In the genomic region with DNA sequence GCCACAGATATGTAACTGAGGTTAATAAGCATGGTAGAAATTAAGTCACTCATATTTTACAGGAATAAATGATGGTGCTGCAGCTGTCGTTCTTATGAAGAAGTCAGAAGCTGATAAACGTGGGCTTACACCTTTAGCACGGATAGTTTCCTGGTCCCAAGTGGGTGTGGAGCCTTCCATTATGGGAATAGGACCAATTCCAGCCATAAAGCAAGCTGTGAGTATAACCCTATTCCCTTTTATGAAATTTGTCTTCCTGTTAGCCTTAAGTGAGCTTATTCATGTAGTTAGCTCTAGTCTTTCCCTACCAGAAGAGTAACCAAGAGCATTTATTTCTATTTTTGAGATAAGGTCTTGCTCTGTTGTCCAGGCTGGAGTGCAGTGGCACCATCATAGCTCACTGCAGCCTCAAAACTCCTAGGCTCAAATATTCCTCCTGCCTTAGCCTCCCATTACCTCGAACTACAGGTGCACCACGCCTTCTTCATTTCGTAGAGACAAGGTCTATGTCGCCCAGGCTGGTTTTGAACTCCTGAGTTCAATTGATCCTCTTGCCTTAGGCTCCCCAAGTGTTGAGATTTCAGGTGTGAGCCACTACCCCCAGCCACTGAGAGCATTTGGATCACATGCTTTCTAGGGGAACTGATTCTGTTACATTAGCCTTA, we compare ENCODE assay signal across 21 cellular contexts. TPM values are rescaled to one million over a fixed set of nuclear protein-coding genes. Genes with fewer than 3 reads are reported as not detected.
A peak's percentile ranks its signal among the peaks of the same experiment; 100 is the strongest.
DNase-seq lines count a peak whose midpoint lies in the region; ATAC-seq, FAIRE-seq and TF ChIP-seq lines count a peak whose summit lies in the region.
"Had no signal": no experiment of that assay in that cellular context is flagged by ENCODE, and none has a peak within 500 bp of the region (broad histone marks: within the 10 kb centered on the region; RNA-seq: fewer than 3 reads in every experiment).

No MANE protein-coding gene starts in this region.

- H3K27ac ChIP-seq in HepG2 (ENCODE audit: extremely low read length, insufficient read depth, low read length), result no peak overlapping the region
- H3K27ac ChIP-seq in right lobe of liver, result no peak overlapping the region
- H3K27ac ChIP-seq: dorsolateral prefrontal cortex, GM23248, suprapubic skin had no signal

- no peak overlapping the region for H2AFZ ChIP-seq in HepG2 (ENCODE audit: low read length)
- H2AFZ ChIP-seq: GM23248 had no signal

- TF ChIP-seq EP300 in HepG2 (IDR thresholded peaks at IDR 0.05; ENCODE audit: low read depth in 2 of 2, low read length in 2 of 2) (no peak), HepG2 (CRISPR knock-in tag; IDR thresholded peaks at IDR 0.05; ENCODE audit: borderline replicate concordance) (no peak)

- in situ Hi-C loops in HepG2 (cut with HindIII; ENCODE audit: extremely low pct_ligation_motif_present, low pct_unique_long_range_greater_than_20kb), result no loop called here

- peaks cover 10% of the 10 kb centered on the region; the same call in 1 of the 2 replicates for H3K4me1 ChIP-seq in HepG2 (ENCODE audit: insufficient read depth, low read length)
- peaks cover 0 to 11% (median 0%) of the 10 kb centered on the region in 4 donors for H3K4me1 ChIP-seq in right lobe of liver
- H3K4me1 ChIP-seq: suprapubic skin had no signal

- H3K36me3 ChIP-seq in HepG2 (replicated peaks in 1 of 2; ENCODE audit: control insufficient read depth in 1 of 2, insufficient read depth in 2 of 2, low read length in 2 of 2) (peaks cover 21 to 92% of the 10 kb centered on the region in 2 experiments), right lobe of liver (peaks cover 12 to 81% (median 28%) of the 10 kb centered on the region in 4 donors)

- H4K20me1 ChIP-seq in HepG2 (ENCODE audit: insufficient read depth, low read length), result peaks cover 6% of the 10 kb centered on the region; the same call in 1 of the 2 replicates

- DNase-seq in HepG2 (ENCODE audit: low spot score) (no peak), right lobe of liver (no peak), WTC11 (ENCODE audit: low spot score) (no peak), immature natural killer cell (no peak)
- no peak for DNase-seq in stimulated activated CD8-positive, alpha-beta memory T cell treated with anti-CD3 and anti-CD28 coated beads, Interleukin-4, amount 100 ng/mL, for 48 hours
- no peak for DNase-seq in activated CD4-positive, alpha-beta T cell treated with anti-CD3 and anti-CD28 coated beads for 4 hours
- no peak for DNase-seq in stimulated activated CD4-positive, alpha-beta T cell treated with anti-CD3 and anti-CD28 coated beads, Interleukin-4, amount 100 ng/mL, for 4 hours
- DNase-seq: dorsolateral prefrontal cortex, EL, GM23248, mesenchymal stem cell, NCI-H1105 treated with DMSO at 0.1 percent for 48 hours, NCI-H524 had no signal

- H3K4me3 ChIP-seq in HepG2 (replicated peaks in 1 of 3; ENCODE audit: insufficient read depth in 1 of 3, low read depth in 2 of 3, low read length in 3 of 3) (no peak overlapping the region), right lobe of liver (no peak overlapping the region)
- H3K4me3 ChIP-seq: dorsolateral prefrontal cortex, GM23248, suprapubic skin had no signal

- TF ChIP-seq CTCF in HepG2 (CRISPR knock-in tag; IDR thresholded peaks at IDR 0.05) (no peak), right lobe of liver (IDR thresholded peaks at IDR 0.05) (no peak), WTC11 (IDR thresholded peaks at IDR 0.05) (no peak)

- no peak overlapping the region for H3K4me2 ChIP-seq in HepG2 (ENCODE audit: low read depth, low read length)

- no peak overlapping the region for H3K9ac ChIP-seq in HepG2 (ENCODE audit: insufficient read depth, low read depth, low read length)
- H3K9ac ChIP-seq: GM23248 had no signal

- peaks cover 8% of the 10 kb centered on the region for H3K79me2 ChIP-seq in HepG2 (ENCODE audit: insufficient read depth, low read length)

- POLR2A ChIA-PET in HepG2 (lab: Yijun Ruan, JAX), result interaction anchor here (1.9 to 4.3 kb wide), 2 partner anchors 13 to 15 kb away, joined by 11 to 29 read pairs; partner anchors contain the start of genes ACAT2, MRPL18 and TCP1
- POLR2A ChIA-PET in WTC11 (lab: Charles Lee), result no interaction called here

- no peak; the same call in 2 of the 3 replicates for ATAC-seq in HepG2
- ATAC-seq in right lobe of liver, result no peak
- no peak for ATAC-seq in WTC11
- ATAC-seq in HG03354 (IDR thresholded peaks at IDR 0.05; ENCODE audit: poor library complexity, severe bottlenecking, unreplicated experiment), result no peak

- H3K4me1 Mint-ChIP-seq in WTC11 (no peaks in the 10 kb centered on the region), immature natural killer cell (peaks cover 7 to 12% of the 10 kb centered on the region in 2 donors)

- H3K9me3 Mint-ChIP-seq in WTC11 (no peaks in the 10 kb centered on the region), immature natural killer cell (no peaks in the 10 kb centered on the region)

- H3K4me3 Mint-ChIP-seq in WTC11 (no peak overlapping the region), immature natural killer cell (no peak overlapping the region)

- FAIRE-seq in HepG2 (lab: Jason Lieb, UNC), result no peak
- FAIRE-seq: frontal cortex, HTR-8/SVneo had no signal

- no peak overlapping the region for H3K27ac Mint-ChIP-seq in WTC11
- H3K27ac Mint-ChIP-seq in immature natural killer cell, result peak overlapping the region in 4 of 6 donors; percentile 20 to 61 (median 42)

- H3K9me3 ChIP-seq in HepG2 (ENCODE audit: low read length) (no peaks in the 10 kb centered on the region), right lobe of liver (no peaks in the 10 kb centered on the region)
- H3K9me3 ChIP-seq: suprapubic skin had no signal

- TF ChIP-seq POLR2A in HepG2 (IDR thresholded peaks at IDR 0.05; ENCODE audit: insufficient read depth in 1 of 2, low read depth in 2 of 2, low read length in 2 of 2), result peak; percentile 27 to 52; a peak in 3 of 4 replicates
- TF ChIP-seq POLR2A in right lobe of liver (IDR thresholded peaks at IDR 0.05), result no peak

- no TSS peak for BruUV-seq in HepG2 (replicated peaks; lab: Mats Ljungman, UMichigan)

- TF ChIP-seq RAD21 in HepG2 (CRISPR knock-in tag; IDR thresholded peaks at IDR 0.05), result no peak

- H3K36me3 Mint-ChIP-seq in WTC11 (peaks cover 88% of the 10 kb centered on the region), immature natural killer cell (peaks cover 19 to 35% (median 20%) of the 10 kb centered on the region in 3 donors)

- CTCF ChIA-PET in HepG2 (lab: Yijun Ruan, JAX; ENCODE audit: low intra/inter-chr PET ratio, low total read pairs) (no interaction called here), WTC11 (lab: Charles Lee) (no interaction called here)

- no peaks in the 10 kb centered on the region for H3K27me3 ChIP-seq in HepG2 (ENCODE audit: control insufficient read depth in 1 of 2, insufficient read depth in 2 of 2, low read length in 2 of 2)
- H3K27me3 ChIP-seq in right lobe of liver, result no peaks in the 10 kb centered on the region
- H3K27me3 ChIP-seq: dorsolateral prefrontal cortex, suprapubic skin had no signal

- intact Hi-C loops in HepG2 (cut with micrococcal nuclease; ENCODE audit: unreplicated experiment) (no loop called here), right lobe of liver (cut with DNase I) (no loop called here)

- H3K27me3 Mint-ChIP-seq in WTC11 (ENCODE audit: low read depth) (no peaks in the 10 kb centered on the region), immature natural killer cell (ENCODE audit: low read depth in 3 of 3) (peaks cover 0 to 1% (median 0%) of the 10 kb centered on the region in 3 donors)

- WGBS in HepG2 (ENCODE audit: low lambda C conversion rate), result 97% methylated on average over 7 of the region's 7 CpGs
- 76% methylated on average over 4 of the region's 7 CpGs for WGBS in right lobe of liver (ENCODE audit: insufficient coverage, low coverage, low lambda C conversion rate, missing lambda C conversion rate)

RNA-seq across cellular contexts. Expression of gene TCP1, which starts 12.0 kb away (rescaled TPM):
- total RNA-seq in HepG2 (2016; rRNA removed; fragmentation: Illumina TruSeq; extraction: Trizol), result 553 and 677 TPM in 2 replicates
- total RNA-seq in HepG2 (2016; cell fraction: cytosol; rRNA removed; fragmentation: Illumina TruSeq; extraction: Trizol; ENCODE audit: low read depth), result 167 and 195 TPM in 2 replicates
- total RNA-seq in HepG2 (2016; cell fraction: insoluble cytoplasmic fraction; rRNA removed; fragmentation: Illumina TruSeq; extraction: Trizol), result 558 and 662 TPM in 2 replicates
- total RNA-seq in HepG2 (2016; cell fraction: membrane; rRNA removed; fragmentation: Illumina TruSeq; extraction: Trizol), result 368 and 445 TPM in 2 replicates
- 262 and 285 TPM in 2 replicates for total RNA-seq in HepG2 (2016; cell fraction: nucleus; rRNA removed; fragmentation: Illumina TruSeq; extraction: Trizol)
- 102 and 116 TPM in 2 replicates for polyA plus RNA-seq in HepG2 (2011; rRNA removed)
- 99.2 and 105 TPM in 2 replicates for polyA plus RNA-seq in HepG2 (2011; cell fraction: cytosol; rRNA removed)
- 138 and 159 TPM in 2 replicates for polyA plus RNA-seq in HepG2 (2011; cell fraction: nucleus; rRNA removed)
- polyA plus RNA-seq in HepG2 (2012), result 242 and 252 TPM in 2 replicates
- polyA plus RNA-seq in HepG2 (2016; cell fraction: cytosol; fragmentation: Illumina TruSeq; extraction: Trizol; ENCODE audit: low read depth), result 157 and 173 TPM in 2 replicates
- polyA plus RNA-seq in HepG2 (2016; cell fraction: insoluble cytoplasmic fraction; fragmentation: Illumina TruSeq; extraction: Trizol; ENCODE audit: low read depth), result 584 and 596 TPM in 2 replicates
- 236 and 293 TPM in 2 replicates for polyA plus RNA-seq in HepG2 (2016; cell fraction: membrane; fragmentation: Illumina TruSeq; extraction: Trizol; ENCODE audit: low read depth)
- polyA plus RNA-seq in HepG2 (2016; cell fraction: nucleus; fragmentation: Illumina TruSeq; extraction: Trizol; ENCODE audit: insufficient read depth, low read depth), result 406 and 459 TPM in 2 replicates
- 138 and 285 TPM in 2 replicates for polyA minus RNA-seq in HepG2 (2011; rRNA and poly(A)+ RNA removed; ENCODE audit: low replicate concordance)
- polyA minus RNA-seq in HepG2 (2011; cell fraction: cytosol; rRNA and poly(A)+ RNA removed), result 242 and 244 TPM in 2 replicates
- 245 and 282 TPM in 2 replicates for polyA minus RNA-seq in HepG2 (2011; cell fraction: nucleus; rRNA and poly(A)+ RNA removed)
- total RNA-seq in right lobe of liver, result 10 to 100 TPM; 50.4 to 97.1 (median 77.8) TPM
- 293 to 388 TPM (median 301 TPM) in 3 replicates for total RNA-seq in WTC11 (2021)
- polyA plus RNA-seq in immature natural killer cell, result 100 to 1,000 TPM in 2 of 3 donors, 10 to 100 TPM in 1; 69.0 to 107 (median 101) TPM

RNA-seq across cellular contexts. Expression of gene MRPL18, which starts 12.9 kb away (rescaled TPM):
- 176 and 241 TPM in 2 replicates for total RNA-seq in HepG2 (2016; rRNA removed; fragmentation: Illumina TruSeq; extraction: Trizol)
- 87.3 and 95.0 TPM in 2 replicates for total RNA-seq in HepG2 (2016; cell fraction: cytosol; rRNA removed; fragmentation: Illumina TruSeq; extraction: Trizol; ENCODE audit: low read depth)
- 183 and 249 TPM in 2 replicates for total RNA-seq in HepG2 (2016; cell fraction: insoluble cytoplasmic fraction; rRNA removed; fragmentation: Illumina TruSeq; extraction: Trizol)
- total RNA-seq in HepG2 (2016; cell fraction: membrane; rRNA removed; fragmentation: Illumina TruSeq; extraction: Trizol), result 132 TPM in 2 replicates
- 62.7 and 70.4 TPM in 2 replicates for total RNA-seq in HepG2 (2016; cell fraction: nucleus; rRNA removed; fragmentation: Illumina TruSeq; extraction: Trizol)
- polyA plus RNA-seq in HepG2 (2011; rRNA removed), result 74.2 and 85.6 TPM in 2 replicates
- polyA plus RNA-seq in HepG2 (2011; cell fraction: cytosol; rRNA removed), result 65.6 and 79.0 TPM in 2 replicates
- 20.8 and 28.8 TPM in 2 replicates for polyA plus RNA-seq in HepG2 (2011; cell fraction: nucleus; rRNA removed)
- polyA plus RNA-seq in HepG2 (2012), result 63.5 and 72.2 TPM in 2 replicates
- 85.1 and 96.0 TPM in 2 replicates for polyA plus RNA-seq in HepG2 (2016; cell fraction: cytosol; fragmentation: Illumina TruSeq; extraction: Trizol; ENCODE audit: low read depth)
- polyA plus RNA-seq in HepG2 (2016; cell fraction: insoluble cytoplasmic fraction; fragmentation: Illumina TruSeq; extraction: Trizol; ENCODE audit: low read depth), result 291 and 300 TPM in 2 replicates
- polyA plus RNA-seq in HepG2 (2016; cell fraction: membrane; fragmentation: Illumina TruSeq; extraction: Trizol; ENCODE audit: low read depth), result 120 and 134 TPM in 2 replicates
- 124 and 125 TPM in 2 replicates for polyA plus RNA-seq in HepG2 (2016; cell fraction: nucleus; fragmentation: Illumina TruSeq; extraction: Trizol; ENCODE audit: insufficient read depth, low read depth)
- polyA minus RNA-seq in HepG2 (2011; rRNA and poly(A)+ RNA removed; ENCODE audit: low replicate concordance), result 34.2 and 40.9 TPM in 2 replicates
- polyA minus RNA-seq in HepG2 (2011; cell fraction: cytosol; rRNA and poly(A)+ RNA removed), result 21.3 and 22.0 TPM in 2 replicates
- 17.4 and 18.3 TPM in 2 replicates for polyA minus RNA-seq in HepG2 (2011; cell fraction: nucleus; rRNA and poly(A)+ RNA removed)
- total RNA-seq in right lobe of liver, result 10 to 100 TPM; 26.6 to 78.5 (median 43.1) TPM
- total RNA-seq in WTC11 (2021), result 81.8 to 95.2 TPM (median 83.0 TPM) in 3 replicates
- polyA plus RNA-seq in immature natural killer cell, result 10 to 100 TPM; 50.4 to 92.5 (median 60.5) TPM

RNA-seq across cellular contexts. Expression of gene ACAT2, which starts 15.5 kb away (rescaled TPM):
- total RNA-seq in HepG2 (2016; rRNA removed; fragmentation: Illumina TruSeq; extraction: Trizol) (534 and 775 TPM in 2 replicates), right lobe of liver (100 to 1,000 TPM in 1 of 6 experiments, 10 to 100 TPM in 5; 11.2 to 120 (median 52.2) TPM), WTC11 (2021) (96.1 to 138 TPM (median 98.7 TPM) in 3 replicates)
- 162 and 165 TPM in 2 replicates for total RNA-seq in HepG2 (2016; cell fraction: cytosol; rRNA removed; fragmentation: Illumina TruSeq; extraction: Trizol; ENCODE audit: low read depth)
- 542 and 812 TPM in 2 replicates for total RNA-seq in HepG2 (2016; cell fraction: insoluble cytoplasmic fraction; rRNA removed; fragmentation: Illumina TruSeq; extraction: Trizol)
- 231 and 232 TPM in 2 replicates for total RNA-seq in HepG2 (2016; cell fraction: membrane; rRNA removed; fragmentation: Illumina TruSeq; extraction: Trizol)
- 200 and 223 TPM in 2 replicates for total RNA-seq in HepG2 (2016; cell fraction: nucleus; rRNA removed; fragmentation: Illumina TruSeq; extraction: Trizol)
- polyA plus RNA-seq in HepG2 (2011; rRNA removed) (121 and 132 TPM in 2 replicates), immature natural killer cell (10 to 100 TPM; 32.7 to 57.4 (median 45.4) TPM)
- polyA plus RNA-seq in HepG2 (2011; cell fraction: cytosol; rRNA removed), result 62.8 and 103 TPM in 2 replicates
- polyA plus RNA-seq in HepG2 (2011; cell fraction: nucleus; rRNA removed), result 28.1 and 44.2 TPM in 2 replicates
- polyA plus RNA-seq in HepG2 (2012), result 172 and 185 TPM in 2 replicates
- polyA plus RNA-seq in HepG2 (2016; cell fraction: cytosol; fragmentation: Illumina TruSeq; extraction: Trizol; ENCODE audit: low read depth), result 142 and 156 TPM in 2 replicates
- 580 and 631 TPM in 2 replicates for polyA plus RNA-seq in HepG2 (2016; cell fraction: insoluble cytoplasmic fraction; fragmentation: Illumina TruSeq; extraction: Trizol; ENCODE audit: low read depth)
- polyA plus RNA-seq in HepG2 (2016; cell fraction: membrane; fragmentation: Illumina TruSeq; extraction: Trizol; ENCODE audit: low read depth), result 160 and 171 TPM in 2 replicates
- polyA plus RNA-seq in HepG2 (2016; cell fraction: nucleus; fragmentation: Illumina TruSeq; extraction: Trizol; ENCODE audit: insufficient read depth, low read depth), result 219 and 233 TPM in 2 replicates
- polyA minus RNA-seq in HepG2 (2011; rRNA and poly(A)+ RNA removed; ENCODE audit: low replicate concordance), result 52.5 and 89.6 TPM in 2 replicates
- polyA minus RNA-seq in HepG2 (2011; cell fraction: cytosol; rRNA and poly(A)+ RNA removed), result 46.9 and 65.1 TPM in 2 replicates
- polyA minus RNA-seq in HepG2 (2011; cell fraction: nucleus; rRNA and poly(A)+ RNA removed), result 46.6 and 77.2 TPM in 2 replicates

RNA-seq across cellular contexts. Expression of gene PNLDC1, which starts 22.7 kb away (rescaled TPM):
- total RNA-seq in HepG2 (2016; rRNA removed; fragmentation: Illumina TruSeq; extraction: Trizol) (not detected in 2 replicates), right lobe of liver (under 1 TPM in 1 of 6 experiments, not detected in 5; 0.15 TPM), WTC11 (2021) (0.16 to 0.39 TPM (median 0.34 TPM) in 3 replicates)
- total RNA-seq in HepG2 (2016; cell fraction: cytosol; rRNA removed; fragmentation: Illumina TruSeq; extraction: Trizol; ENCODE audit: low read depth), result not detected in 2 replicates
- not detected in 2 replicates for total RNA-seq in HepG2 (2016; cell fraction: insoluble cytoplasmic fraction; rRNA removed; fragmentation: Illumina TruSeq; extraction: Trizol)
- total RNA-seq in HepG2 (2016; cell fraction: membrane; rRNA removed; fragmentation: Illumina TruSeq; extraction: Trizol), result not detected in 2 replicates
- total RNA-seq in HepG2 (2016; cell fraction: nucleus; rRNA removed; fragmentation: Illumina TruSeq; extraction: Trizol), result not detected in 2 replicates
- polyA plus RNA-seq in HepG2 (2011; rRNA removed) (0.04 TPM in 1 of 2 replicates, not detected in the other), immature natural killer cell (under 1 TPM in 1 of 3 donors, not detected in 2; 0.21 TPM)
- not detected in 2 replicates for polyA plus RNA-seq in HepG2 (2011; cell fraction: cytosol; rRNA removed)
- polyA plus RNA-seq in HepG2 (2011; cell fraction: nucleus; rRNA removed), result 0.07 TPM in 1 of 2 replicates, not detected in the other
- polyA plus RNA-seq in HepG2 (2012), result not detected in 2 replicates
- 0.07 TPM in 1 of 2 replicates, not detected in the other for polyA plus RNA-seq in HepG2 (2016; cell fraction: cytosol; fragmentation: Illumina TruSeq; extraction: Trizol; ENCODE audit: low read depth)
- not detected in 2 replicates for polyA plus RNA-seq in HepG2 (2016; cell fraction: insoluble cytoplasmic fraction; fragmentation: Illumina TruSeq; extraction: Trizol; ENCODE audit: low read depth)
- polyA plus RNA-seq in HepG2 (2016; cell fraction: membrane; fragmentation: Illumina TruSeq; extraction: Trizol; ENCODE audit: low read depth), result not detected in 2 replicates
- polyA plus RNA-seq in HepG2 (2016; cell fraction: nucleus; fragmentation: Illumina TruSeq; extraction: Trizol; ENCODE audit: insufficient read depth, low read depth), result not detected in 2 replicates
- not detected in 2 replicates for polyA minus RNA-seq in HepG2 (2011; rRNA and poly(A)+ RNA removed; ENCODE audit: low replicate concordance)
- polyA minus RNA-seq in HepG2 (2011; cell fraction: cytosol; rRNA and poly(A)+ RNA removed), result not detected in 2 replicates
- not detected in 2 replicates for polyA minus RNA-seq in HepG2 (2011; cell fraction: nucleus; rRNA and poly(A)+ RNA removed)
- total RNA-seq: epithelial cell of proximal tubule, frontal cortex, GM23248, kidney epithelial cell, LHCN-M2, pulmonary artery endothelial cell had no signal
- polyA plus RNA-seq: GM23248 had no signal

RNA-seq across cellular contexts. Expression of gene WTAP, which starts 50.1 kb away (rescaled TPM):
- total RNA-seq in HepG2 (2016; rRNA removed; fragmentation: Illumina TruSeq; extraction: Trizol), result 167 and 203 TPM in 2 replicates
- total RNA-seq in HepG2 (2016; cell fraction: cytosol; rRNA removed; fragmentation: Illumina TruSeq; extraction: Trizol; ENCODE audit: low read depth), result 67.7 and 76.4 TPM in 2 replicates
- total RNA-seq in HepG2 (2016; cell fraction: insoluble cytoplasmic fraction; rRNA removed; fragmentation: Illumina TruSeq; extraction: Trizol), result 167 and 194 TPM in 2 replicates
- 157 and 172 TPM in 2 replicates for total RNA-seq in HepG2 (2016; cell fraction: membrane; rRNA removed; fragmentation: Illumina TruSeq; extraction: Trizol)
- total RNA-seq in HepG2 (2016; cell fraction: nucleus; rRNA removed; fragmentation: Illumina TruSeq; extraction: Trizol), result 123 and 137 TPM in 2 replicates
- polyA plus RNA-seq in HepG2 (2011; rRNA removed), result 29.4 and 31.6 TPM in 2 replicates
- polyA plus RNA-seq in HepG2 (2011; cell fraction: cytosol; rRNA removed), result 14.5 and 23.5 TPM in 2 replicates
- polyA plus RNA-seq in HepG2 (2011; cell fraction: nucleus; rRNA removed), result 34.9 and 43.6 TPM in 2 replicates
- polyA plus RNA-seq in HepG2 (2012), result 82.9 and 92.4 TPM in 2 replicates
- 82.6 and 108 TPM in 2 replicates for polyA plus RNA-seq in HepG2 (2016; cell fraction: cytosol; fragmentation: Illumina TruSeq; extraction: Trizol; ENCODE audit: low read depth)
- 194 and 196 TPM in 2 replicates for polyA plus RNA-seq in HepG2 (2016; cell fraction: insoluble cytoplasmic fraction; fragmentation: Illumina TruSeq; extraction: Trizol; ENCODE audit: low read depth)
- 129 and 154 TPM in 2 replicates for polyA plus RNA-seq in HepG2 (2016; cell fraction: membrane; fragmentation: Illumina TruSeq; extraction: Trizol; ENCODE audit: low read depth)
- 169 and 179 TPM in 2 replicates for polyA plus RNA-seq in HepG2 (2016; cell fraction: nucleus; fragmentation: Illumina TruSeq; extraction: Trizol; ENCODE audit: insufficient read depth, low read depth)
- polyA minus RNA-seq in HepG2 (2011; rRNA and poly(A)+ RNA removed; ENCODE audit: low replicate concordance), result 21.5 and 32.6 TPM in 2 replicates
- polyA minus RNA-seq in HepG2 (2011; cell fraction: cytosol; rRNA and poly(A)+ RNA removed), result 22.7 and 30.4 TPM in 2 replicates
- 131 and 155 TPM in 2 replicates for polyA minus RNA-seq in HepG2 (2011; cell fraction: nucleus; rRNA and poly(A)+ RNA removed)
- total RNA-seq in right lobe of liver, result 10 to 100 TPM; 21.1 to 64.3 (median 37.6) TPM
- 88.8 to 92.7 TPM (median 91.9 TPM) in 3 replicates for total RNA-seq in WTC11 (2021)
- polyA plus RNA-seq in immature natural killer cell, result 100 to 1,000 TPM; 145 to 169 (median 150) TPM

Comparison
In these comparisons a context has a peak if more than half of its experiments do, and no peak if none do; other contexts are left out.
1. Of the 50 proteins assayed by ChIP-seq in both HepG2 and WTC11: peak only in HepG2: ZNF121; only in WTC11: none; in both: none; in neither: 49.